25 cellular contexts compared by ENCODE assay signal in the genomic region with DNA sequence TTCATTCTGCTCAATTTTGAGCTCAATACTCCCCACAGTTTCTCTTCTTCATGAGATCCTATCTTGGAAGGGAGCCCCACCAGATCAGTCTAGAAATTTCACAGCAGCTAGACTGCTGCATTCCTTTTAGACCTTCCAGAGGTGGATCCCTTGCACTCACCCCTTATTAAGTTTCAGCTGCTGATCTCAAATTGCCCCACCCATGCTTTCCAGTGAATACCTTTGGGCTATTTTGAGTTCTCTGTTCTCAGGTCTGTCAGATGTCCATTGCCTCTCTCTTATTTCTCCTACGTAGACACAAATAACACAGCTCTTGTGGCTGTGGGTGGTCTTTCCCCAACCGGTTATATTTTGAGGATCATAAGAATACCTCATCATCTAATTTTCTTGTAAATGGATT.
"Had no signal": no experiment of that assay in that cellular context is flagged by ENCODE, and none has a peak within 500 bp of the region (broad histone marks: within the 10 kb centered on the region; RNA-seq: fewer than 3 reads in every experiment).

No MANE protein-coding gene starts in this region.

- DNase-seq: kidney; left colon; left lung; lower lobe of right lung; mammary epithelial cell; mesendoderm; naive thymus-derived CD4-positive, alpha-beta T cell; ovary; retina; right cardiac atrium; stimulated activated CD4-positive, alpha-beta T cell treated with anti-CD3 and anti-CD28 coated beads, Interleukin-12 subunit alpha, Interleukin-12 subunit beta, amount 100 ng/mL, for 4 hours; stimulated activated CD4-positive, alpha-beta T cell treated with anti-CD3 and anti-CD28 coated beads, Interleukin-15, amount 100 ng/mL, for 24 hours; stimulated activated CD4-positive, alpha-beta T cell treated with anti-CD3 and anti-CD28 coated beads, Interleukin-2, amount 100 ng/mL, for 24 hours; stimulated activated CD4-positive, alpha-beta T cell treated with anti-CD3 and anti-CD28 coated beads, Interleukin-4, amount 100 ng/mL, for 24 hours; stimulated activated naive CD4-positive, alpha-beta T cell; tibial artery; trophoblast cell; upper lobe of right lung had no signal

- H3K9me3 ChIP-seq: left lung, lower lobe of right lung, ovary, suprapubic skin, thoracic aorta, tibial artery, upper lobe of right lung had no signal

- H3K27me3 ChIP-seq: left lung, ovary, suprapubic skin, tibial artery, upper lobe of right lung had no signal

- H3K4me1 ChIP-seq: left lung, lower lobe of right lung, suprapubic skin, tibial artery, upper lobe of right lung had no signal

- H3K36me3 ChIP-seq: left lung, lower lobe of right lung, ovary, suprapubic skin, thoracic aorta, tibial artery, upper lobe of right lung had no signal

- FAIRE-seq: urothelium cell line had no signal

- H3K4me3 ChIP-seq: left lung, lower lobe of right lung, ovary, skin epidermis, suprapubic skin, thoracic aorta, tibial artery, upper lobe of right lung had no signal

- H3K27ac ChIP-seq: left lung, lower lobe of right lung, ovary, skin epidermis, suprapubic skin, thoracic aorta, tibial artery, upper lobe of right lung had no signal

- ATAC-seq: left colon; left lung; lower lobe of right lung; naive thymus-derived CD4-positive, alpha-beta T cell; natural killer cell treated with Interleukin-12 subunit alpha and Interleukin-12 subunit beta and Interleukin-15 and Interleukin-18, amount 100 ng/mL, for 72 hours; right cardiac atrium; sciatic nerve; stimulated activated effector memory CD8-positive, alpha-beta T cell treated with anti-CD3 and anti-CD28 coated beads, Interleukin-12 subunit alpha, Interleukin-12 subunit beta, amount 100 ng/mL, for 72 hours; upper lobe of right lung had no signal
